In the genomic region with DNA sequence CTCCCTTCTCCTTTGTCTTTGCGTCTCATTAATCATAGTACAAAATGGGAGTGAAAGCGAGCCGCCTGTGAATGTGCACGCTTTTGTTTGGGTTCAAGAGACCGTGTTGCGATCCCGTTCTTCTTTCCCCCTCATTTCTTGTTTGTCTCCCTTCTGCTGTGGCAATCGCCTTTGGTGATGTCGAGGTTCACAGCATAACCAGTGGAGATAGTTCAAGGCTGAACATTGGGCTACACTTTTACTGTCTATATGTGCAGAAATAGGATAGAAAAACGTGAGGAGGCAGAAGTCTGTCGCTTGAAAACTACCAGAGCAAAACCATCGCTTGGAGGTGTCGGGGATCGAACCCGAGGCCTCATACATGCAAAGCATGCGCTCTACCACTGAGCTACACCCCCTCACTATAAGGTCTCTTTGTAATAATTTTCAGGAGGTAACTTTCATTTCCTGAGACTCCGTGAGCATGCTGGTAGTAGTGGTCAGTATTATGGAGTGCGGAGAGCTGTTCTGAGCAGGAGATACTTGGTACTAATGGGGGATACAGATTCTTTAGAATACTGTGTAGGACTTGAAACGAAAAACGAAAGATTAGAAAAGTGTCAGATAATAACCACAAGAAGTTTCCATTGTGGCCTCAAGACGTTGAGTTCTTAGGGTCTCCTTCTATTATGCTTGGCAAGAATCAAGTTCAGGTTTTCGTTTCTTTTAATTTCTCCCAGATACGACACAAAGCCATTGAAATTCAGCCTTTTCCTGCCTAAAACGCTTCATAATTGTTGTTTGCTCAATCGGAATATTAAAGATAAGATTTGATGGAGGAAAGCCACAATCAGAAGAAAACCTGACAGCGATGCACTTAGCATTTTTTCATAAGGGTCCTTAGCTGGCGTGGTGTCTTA, we compare ENCODE assay signal across 8 cellular contexts.
DNase-seq lines count a peak whose midpoint lies in the region; ATAC-seq and TF ChIP-seq lines count a peak whose summit lies in the region.

No MANE protein-coding gene starts in this region.

- no peak overlapping the region for H3K4me3 ChIP-seq in MM.1S (ENCODE audit: low read length)

- intact Hi-C loops in activated CD4-positive, alpha-beta T cell treated with anti-CD3 and anti-CD28 coated beads, Interleukin-2, amount 10 ng/mL, durations not matched to agents 24 days and 14 days (cut with micrococcal nuclease): loop anchor here (10.0 kb wide), 1 partner anchor 1532 kb away; no protein-coding TSS in a partner anchor

- peaks cover 71% of the 10 kb centered on the region for H3K27me3 Mint-ChIP-seq in activated CD4-positive, alpha-beta T cell treated with anti-CD3 and anti-CD28 coated beads, Interleukin-2, amount 10 ng/mL, durations not matched to agents 24 days and 14 days
- H3K27me3 Mint-ChIP-seq in nephron progenitor cell (ENCODE audit: low read depth, poor library complexity): peaks cover 99% of the 10 kb centered on the region

- peak; percentile 61 for DNase-seq in activated CD4-positive, alpha-beta T cell treated with anti-CD3 and anti-CD28 coated beads, Interleukin-2, amount 10 ng/mL, durations not matched to agents 24 days and 14 days
- DNase-seq in activated CD4-positive, alpha-beta T cell treated with anti-CD3 and anti-CD28 coated beads, Interleukin-2, amount 50 U/mL, for 1 hour: no peak
- DNase-seq in MM.1S (no peak), nephron progenitor cell (peak; percentile 45), NCI-H345 treated with DMSO at 0.1 percent for 48 hours (lab: John Stamatoyannopoulos, UW; ENCODE audit: unreplicated experiment) (no peak), nucleus accumbens (lab: John Stamatoyannopoulos, UW) (no peak)
- peak; percentile 78 for DNase-seq in activated CD8-positive, alpha-beta memory T cell treated with anti-CD3 and anti-CD28 coated beads, Interleukin-2, amount 50 U/mL, for 48 hours

- no peaks in the 10 kb centered on the region for H4K20me1 ChIP-seq in MM.1S (ENCODE audit: insufficient read depth, low read length)

- H3K27ac Mint-ChIP-seq in activated CD4-positive, alpha-beta T cell treated with anti-CD3 and anti-CD28 coated beads, Interleukin-2, amount 10 ng/mL, durations not matched to agents 24 days and 14 days: no peak overlapping the region
- H3K27ac Mint-ChIP-seq in nephron progenitor cell: no peak overlapping the region

- no peak overlapping the region for H3K4me3 Mint-ChIP-seq in activated CD4-positive, alpha-beta T cell treated with anti-CD3 and anti-CD28 coated beads, Interleukin-2, amount 10 ng/mL, durations not matched to agents 24 days and 14 days
- H3K4me3 Mint-ChIP-seq in nephron progenitor cell: peak overlapping the region; percentile 78

- no peaks in the 10 kb centered on the region for H3K9me3 ChIP-seq in MM.1S (replicated peaks; ENCODE audit: insufficient read depth, low read length)

- H3K36me3 Mint-ChIP-seq in activated CD4-positive, alpha-beta T cell treated with anti-CD3 and anti-CD28 coated beads, Interleukin-2, amount 10 ng/mL, durations not matched to agents 24 days and 14 days (ENCODE audit: low read depth): peaks cover 3% of the 10 kb centered on the region
- no peaks in the 10 kb centered on the region for H3K36me3 Mint-ChIP-seq in nephron progenitor cell (ENCODE audit: low read depth)

- 0 out of 2 replicates have a peak, but pooled peaks cover 3% of the 10 kb centered on the region for H3K27me3 ChIP-seq in MM.1S (replicated peaks; ENCODE audit: insufficient read depth, low read length)

- no peaks in the 10 kb centered on the region for H3K79me2 ChIP-seq in MM.1S (ENCODE audit: low read length)

- no peak overlapping the region for H2AFZ ChIP-seq in MM.1S (ENCODE audit: low read length)

- H3K4me1 ChIP-seq in MM.1S (ENCODE audit: low read length): no peaks in the 10 kb centered on the region

- H3K36me3 ChIP-seq in MM.1S (replicated peaks; ENCODE audit: insufficient read depth, low read length): no peaks in the 10 kb centered on the region

- peaks cover 38% of the 10 kb centered on the region for H3K9me3 Mint-ChIP-seq in activated CD4-positive, alpha-beta T cell treated with anti-CD3 and anti-CD28 coated beads, Interleukin-2, amount 10 ng/mL, durations not matched to agents 24 days and 14 days
- H3K9me3 Mint-ChIP-seq in nephron progenitor cell: peaks cover 13% of the 10 kb centered on the region

- no peak for TF ChIP-seq CTCF in MM.1S (IDR thresholded peaks at IDR 0.05; ENCODE audit: low read length)
- TF ChIP-seq CTCF in nephron progenitor cell (IDR thresholded peaks at IDR 0.05): no peak

- no peak overlapping the region for H3K27ac ChIP-seq in MM.1S (ENCODE audit: low read length)

- no peak overlapping the region for H3K9ac ChIP-seq in MM.1S (ENCODE audit: low read length)

- peaks cover 7% of the 10 kb centered on the region for H3K4me1 Mint-ChIP-seq in activated CD4-positive, alpha-beta T cell treated with anti-CD3 and anti-CD28 coated beads, Interleukin-2, amount 10 ng/mL, durations not matched to agents 24 days and 14 days
- H3K4me1 Mint-ChIP-seq in nephron progenitor cell: peaks cover 34% of the 10 kb centered on the region

- H3F3A ChIP-seq in MM.1S (ENCODE audit: insufficient read depth, low read length): no peaks in the 10 kb centered on the region

- no peaks in the 10 kb centered on the region for H3K9me2 ChIP-seq in MM.1S (replicated peaks; ENCODE audit: insufficient read depth, low read length)

- no peak for ATAC-seq in HG03439 (IDR thresholded peaks at IDR 0.05; ENCODE audit: unreplicated experiment)

- H3K4me2 ChIP-seq in MM.1S (ENCODE audit: low read depth, low read length): peak overlapping the region; percentile 18; the same call in 1 of the 2 replicates

Comparison
In these comparisons a context has a peak if more than half of its experiments do, and no peak if none do; other contexts are left out.
1. DNase-seq: peak in activated CD4-positive, alpha-beta T cell treated with anti-CD3 and anti-CD28 coated beads, Interleukin-2, amount 10 ng/mL, durations not matched to agents 24 days and 14 days (single experiment), activated CD8-positive, alpha-beta memory T cell treated with anti-CD3 and anti-CD28 coated beads, Interleukin-2, amount 50 U/mL, for 48 hours (single experiment) and nephron progenitor cell (single experiment); none in activated CD4-positive, alpha-beta T cell treated with anti-CD3 and anti-CD28 coated beads, Interleukin-2, amount 50 U/mL, for 1 hour (single experiment), MM.1S (single experiment), NCI-H345 treated with DMSO at 0.1 percent for 48 hours (single experiment) and nucleus accumbens (0 of 56).